Comparison of ENCODE assay signal across 7 cellular contexts in genomic region chr10:30355601-30356000, GRCh38.
"Had no signal": no experiment of that assay in that cellular context is flagged by ENCODE, and none has a peak within 500 bp of the region (broad histone marks: within the 10 kb centered on the region; RNA-seq: fewer than 3 reads in every experiment).

No MANE protein-coding gene starts in this region.

- DNase-seq: GOT3, H7, HFFc6, KBM-7 had no signal

- ATAC-seq: HCT116 had no signal

- H3K4me3 ChIP-seq: HAP-1 had no signal

- H3K36me3 Mint-ChIP-seq: IgD-negative memory B cell had no signal

- H3K9me3 ChIP-seq: HAP-1 had no signal

- H3K4me3 Mint-ChIP-seq: HFFc6, IgD-negative memory B cell had no signal

- H3K9me3 Mint-ChIP-seq: HFFc6 had no signal

- H3K36me3 ChIP-seq: HAP-1 had no signal

- H3K4me1 ChIP-seq: HAP-1 had no signal
